ENCODE assay signal across 12 cellular contexts in the genomic region with DNA sequence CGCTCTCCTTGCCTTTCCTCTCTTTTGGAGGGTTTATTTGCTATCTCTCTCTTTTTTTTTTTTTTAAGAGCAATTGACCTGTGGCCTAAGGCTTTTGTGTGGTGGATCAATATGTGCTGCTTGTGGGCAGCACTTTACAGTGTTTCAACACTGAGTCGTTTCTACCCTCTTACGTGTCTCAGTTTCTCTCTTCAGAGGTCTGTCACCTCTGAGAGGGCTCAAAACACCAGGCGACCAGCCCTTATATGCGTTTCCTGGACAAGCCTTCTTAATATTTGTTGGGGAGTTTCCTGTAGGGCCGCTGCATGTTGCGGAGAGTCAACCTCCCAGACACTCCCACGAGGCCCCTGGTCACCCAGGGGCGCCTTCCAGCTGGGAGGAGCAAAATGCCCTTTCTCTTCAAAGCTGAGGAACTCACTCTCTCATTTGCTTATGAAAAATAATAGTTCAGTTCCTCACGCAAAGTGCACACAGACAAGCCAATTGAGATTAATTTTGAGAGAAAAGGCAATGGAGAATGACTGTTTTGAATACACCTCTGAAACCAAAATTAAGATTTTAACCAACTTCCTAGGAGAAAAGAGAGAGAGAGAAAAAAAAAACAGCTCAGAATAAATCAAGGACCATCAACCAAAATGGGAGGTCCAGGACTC.
A peak's percentile ranks its signal among the peaks of the same experiment; 100 is the strongest.
DNase-seq lines count a peak whose midpoint lies in the region; ATAC-seq and TF ChIP-seq lines count a peak whose summit lies in the region.
"Had no signal": no experiment of that assay in that cellular context is flagged by ENCODE, and none has a peak within 500 bp of the region (broad histone marks: within the 10 kb centered on the region; RNA-seq: fewer than 3 reads in every experiment).

No MANE protein-coding gene starts in this region.

- ATAC-seq in GM18873 (IDR thresholded peaks at IDR 0.05; ENCODE audit: low FRiP score, unreplicated experiment), result peak; percentile 89
- ATAC-seq in GM21723 (IDR thresholded peaks at IDR 0.05; ENCODE audit: unreplicated experiment), result peak; percentile 86
- peak; percentile 86 for ATAC-seq in HG03378 (IDR thresholded peaks at IDR 0.05; ENCODE audit: unreplicated experiment)
- ATAC-seq in naive B cell (ENCODE audit: low read depth in 2 of 2), result peak in 1 of 2 donors; percentile 30
- ATAC-seq: activated naive CD4-positive, alpha-beta T cell treated with anti-CD3 and anti-CD28 coated beads, Interleukin-2, amount 50 U/mL, for 72 hours had no signal

- TF ChIP-seq POLR2A in uterus (IDR thresholded peaks at IDR 0.05), result no peak

- H3K4me3 ChIP-seq in uterus, result no peak overlapping the region
- H3K4me3 ChIP-seq: lung, skin epidermis had no signal

- H3K27ac Mint-ChIP-seq in naive B cell, result peak overlapping the region in 3 of 6 donors; percentile 36 to 88 (median 67)
- H3K27ac Mint-ChIP-seq in T-helper 2 cell treated with Interferon-gamma antibody and Interleukin-4, amounts not matched to agents 5 μg/mL and 100 μg/mL, for 36 hours, result no peak overlapping the region
- H3K27ac Mint-ChIP-seq: activated naive CD4-positive, alpha-beta T cell treated with anti-CD3 and anti-CD28 coated beads, Interleukin-2, amount 50 U/mL, for 72 hours had no signal

- no peak for DNase-seq in naive B cell
- DNase-seq in T-helper 2 cell treated with Interferon-gamma antibody and Interleukin-4, amounts not matched to agents 5 μg/mL and 100 μg/mL, for 36 hours (ENCODE audit: low spot score), result no peak
- DNase-seq in effector CD8-positive, alpha-beta T cell (lab: John Stamatoyannopoulos, UW), result no peak
- DNase-seq in anterior cingulate cortex (lab: John Stamatoyannopoulos, UW), result no peak
- no peak for DNase-seq in uterus
- DNase-seq: NCI-H748 treated with DMSO at 0.1 percent for 48 hours had no signal

- no peaks in the 10 kb centered on the region for H3K27me3 ChIP-seq in uterus

- no peaks in the 10 kb centered on the region for H3K36me3 Mint-ChIP-seq in naive B cell
- no peaks in the 10 kb centered on the region for H3K36me3 Mint-ChIP-seq in T-helper 2 cell treated with Interferon-gamma antibody and Interleukin-4, amounts not matched to agents 5 μg/mL and 100 μg/mL, for 36 hours (ENCODE audit: low read depth)
- H3K36me3 Mint-ChIP-seq: activated naive CD4-positive, alpha-beta T cell treated with anti-CD3 and anti-CD28 coated beads, Interleukin-2, amount 50 U/mL, for 72 hours had no signal

- H3K27me3 Mint-ChIP-seq in naive B cell, result no peaks in the 10 kb centered on the region
- no peaks in the 10 kb centered on the region for H3K27me3 Mint-ChIP-seq in T-helper 2 cell treated with Interferon-gamma antibody and Interleukin-4, amounts not matched to agents 5 μg/mL and 100 μg/mL, for 36 hours (ENCODE audit: low read depth)

- H3K4me1 ChIP-seq in uterus, result peaks cover 0 to 6% of the 10 kb centered on the region in 2 donors

- H3K36me3 ChIP-seq in uterus, result no peaks in the 10 kb centered on the region

- H3K4me3 Mint-ChIP-seq in naive B cell, result peak overlapping the region in 6 of 8 donors; percentile 30 to 69 (median 60)
- no peak overlapping the region for H3K4me3 Mint-ChIP-seq in T-helper 2 cell treated with Interferon-gamma antibody and Interleukin-4, amounts not matched to agents 5 μg/mL and 100 μg/mL, for 36 hours

- no peak for TF ChIP-seq CTCF in uterus (IDR thresholded peaks at IDR 0.05)

- no peaks in the 10 kb centered on the region for H3K9me3 ChIP-seq in uterus

- H3K27ac ChIP-seq in uterus, result no peak overlapping the region
- H3K27ac ChIP-seq: skin epidermis had no signal

- intact Hi-C loops in uterus (cut with DNase I; ENCODE audit: low total_unique reads), result no loop called here

- H3K9me3 Mint-ChIP-seq in naive B cell, result no peaks in the 10 kb centered on the region
- H3K9me3 Mint-ChIP-seq in T-helper 2 cell treated with Interferon-gamma antibody and Interleukin-4, amounts not matched to agents 5 μg/mL and 100 μg/mL, for 36 hours, result no peaks in the 10 kb centered on the region
- H3K9me3 Mint-ChIP-seq: activated naive CD4-positive, alpha-beta T cell treated with anti-CD3 and anti-CD28 coated beads, Interleukin-2, amount 50 U/mL, for 72 hours had no signal

- peaks cover 31 to 47% (median 45%) of the 10 kb centered on the region in 3 donors for H3K4me1 Mint-ChIP-seq in naive B cell
- peaks cover 2% of the 10 kb centered on the region for H3K4me1 Mint-ChIP-seq in T-helper 2 cell treated with Interferon-gamma antibody and Interleukin-4, amounts not matched to agents 5 μg/mL and 100 μg/mL, for 36 hours (ENCODE audit: low read depth)
